26 cellular contexts compared by ENCODE assay signal in genomic region chr12:78829690-78830089, GRCh38. TPM values are rescaled to one million over a fixed set of nuclear protein-coding genes. Genes with fewer than 3 reads are reported as not detected.
A peak's percentile ranks its signal among the peaks of the same experiment; 100 is the strongest.
DNase-seq lines count a peak whose midpoint lies in the region; ATAC-seq, FAIRE-seq and TF ChIP-seq lines count a peak whose summit lies in the region.
"Had no signal": no experiment of that assay in that cellular context is flagged by ENCODE, and none has a peak within 500 bp of the region (broad histone marks: within the 10 kb centered on the region; RNA-seq: fewer than 3 reads in every experiment).

No MANE protein-coding gene starts in this region.

- no peak overlapping the region for H3K23ac ChIP-seq in mesendoderm (ENCODE audit: low read length)

- H3K4me2 ChIP-seq in mesendoderm (ENCODE audit: low read length): no peak overlapping the region
- H3K4me2 ChIP-seq: BLaER1 had no signal

- FAIRE-seq in bronchial epithelial cell (lab: Jason Lieb, UNC): no peak
- FAIRE-seq: A204.1, GM12878, GM12892, GM18507 had no signal

- no peak overlapping the region for H3K4ac ChIP-seq in mesendoderm (ENCODE audit: low read depth, low read length)

- WGBS in mesendoderm (ENCODE audit: extremely low coverage, insufficient coverage, low lambda C conversion rate): no CpG with 5 or more reads among the region's 2 CpGs

- H3K79me2 ChIP-seq in mesendoderm (ENCODE audit: control insufficient read depth, insufficient read depth, low read length): no peaks in the 10 kb centered on the region

- H3K4me1 ChIP-seq in mesendoderm (ENCODE audit: control insufficient read depth, low read depth, low read length) (no peaks in the 10 kb centered on the region), Peyer's patch (no peaks in the 10 kb centered on the region)
- H3K4me1 ChIP-seq: BE2C, BLaER1 had no signal

- TF ChIP-seq CTCF in bronchial epithelial cell (IDR thresholded peaks at IDR 0.05; ENCODE audit: insufficient read depth, low read length, severe bottlenecking): no peak
- no peak for TF ChIP-seq CTCF in Peyer's patch (IDR thresholded peaks at IDR 0.05)

- no peaks in the 10 kb centered on the region for H3K79me1 ChIP-seq in mesendoderm (ENCODE audit: low read length)

- H3K4me3 ChIP-seq in bronchial epithelial cell (ENCODE audit: low read depth, low read length) (no peak overlapping the region), mesendoderm (ENCODE audit: low read length) (no peak overlapping the region), Peyer's patch (no peak overlapping the region)
- H3K4me3 ChIP-seq: BLaER1, GM12878 had no signal

- H4K5ac ChIP-seq in mesendoderm (ENCODE audit: low read length): no peak overlapping the region

- H2BK120ac ChIP-seq in mesendoderm (ENCODE audit: low read depth, low read length): no peak overlapping the region

- no peak overlapping the region for H3K18ac ChIP-seq in mesendoderm (ENCODE audit: low read length)

- peak; percentile 5 for DNase-seq in bronchial epithelial cell (ENCODE audit: low read depth)
- DNase-seq in mesendoderm: no peak
- DNase-seq in NCI-H1436 (lab: John Stamatoyannopoulos, UW): no peak
- no peak for DNase-seq in Peyer's patch
- DNase-seq: 8988T; ACHN; BE2C; C1 segment of cervical spinal cord; CD4-positive, alpha-beta memory T cell; CD4-positive, CD25-positive, alpha-beta regulatory T cell; CD8-positive, alpha-beta memory T cell; COR-L47; DMS 273 treated with DMSO at 0.1 percent for 48 hours; DMS153; DMS53; DMS79; DND-41; EL; GDM1 had no signal

- H3K9me3 ChIP-seq in Peyer's patch: no peaks in the 10 kb centered on the region
- H3K9me3 ChIP-seq: BLaER1 had no signal

- H4K8ac ChIP-seq in mesendoderm (ENCODE audit: low read depth, low read length): no peak overlapping the region

- H3K27me3 ChIP-seq in bronchial epithelial cell (ENCODE audit: control insufficient read depth, insufficient read depth, low read length): no peaks in the 10 kb centered on the region
- no peaks in the 10 kb centered on the region for H3K27me3 ChIP-seq in mesendoderm (ENCODE audit: insufficient read depth, low read length, poor library complexity)
- no peaks in the 10 kb centered on the region for H3K27me3 ChIP-seq in Peyer's patch
- H3K27me3 ChIP-seq: BE2C, BLaER1 had no signal

- no peak overlapping the region for H3K56ac ChIP-seq in mesendoderm (ENCODE audit: low read length)

- no peak for ATAC-seq in HG02759 (IDR thresholded peaks at IDR 0.05; ENCODE audit: unreplicated experiment)
- ATAC-seq: GM12878 had no signal

- H2BK5ac ChIP-seq in mesendoderm (ENCODE audit: low read length): no peak overlapping the region

- peak overlapping the region; percentile 85 for H2BK15ac ChIP-seq in mesendoderm (replicated peaks; ENCODE audit: low read depth)

- no peak overlapping the region for H2AK5ac ChIP-seq in mesendoderm (ENCODE audit: low read length)

- no peak for TF ChIP-seq POLR2A in Peyer's patch (IDR thresholded peaks at IDR 0.05)

- no peak overlapping the region for H3K9ac ChIP-seq in mesendoderm (ENCODE audit: low read length)
- H3K9ac ChIP-seq: BLaER1 had no signal

- no peak overlapping the region for H3K27ac ChIP-seq in mesendoderm (ENCODE audit: low read depth, low read length)
- no peak overlapping the region for H3K27ac ChIP-seq in Peyer's patch
- H3K27ac ChIP-seq: BLaER1 had no signal

- H3K36me3 ChIP-seq in bronchial epithelial cell (ENCODE audit: control insufficient read depth, insufficient read depth, low read length) (no peaks in the 10 kb centered on the region), mesendoderm (ENCODE audit: control insufficient read depth, insufficient read depth, low read length) (no peaks in the 10 kb centered on the region), Peyer's patch (no peaks in the 10 kb centered on the region)
- H3K36me3 ChIP-seq: BE2C, BLaER1 had no signal

RNA-seq across cellular contexts. Expression of gene SYT1, which starts 34.9 kb away (rescaled TPM):
- total RNA-seq in bronchial epithelial cell (0.26 and 0.79 TPM in 2 replicates), Peyer's patch (1 to 10 TPM; 1.4 to 4.1 (median 1.8) TPM)
- 13.2 TPM for polyA plus RNA-seq in mesendoderm (2013, experiment 1 of 2)
- 13.0 TPM for polyA plus RNA-seq in mesendoderm (2013, experiment 2 of 2)
- total RNA-seq: CD4-positive, alpha-beta memory T cell; CD4-positive, CD25-positive, alpha-beta regulatory T cell; CD8-positive, alpha-beta memory T cell; G401 had no signal
- polyA plus RNA-seq: CD4-positive, alpha-beta memory T cell; CD4-positive, CD25-positive, alpha-beta regulatory T cell; CD8-positive, alpha-beta memory T cell had no signal
